10 cellular contexts compared by ENCODE assay signal in the genomic region with DNA sequence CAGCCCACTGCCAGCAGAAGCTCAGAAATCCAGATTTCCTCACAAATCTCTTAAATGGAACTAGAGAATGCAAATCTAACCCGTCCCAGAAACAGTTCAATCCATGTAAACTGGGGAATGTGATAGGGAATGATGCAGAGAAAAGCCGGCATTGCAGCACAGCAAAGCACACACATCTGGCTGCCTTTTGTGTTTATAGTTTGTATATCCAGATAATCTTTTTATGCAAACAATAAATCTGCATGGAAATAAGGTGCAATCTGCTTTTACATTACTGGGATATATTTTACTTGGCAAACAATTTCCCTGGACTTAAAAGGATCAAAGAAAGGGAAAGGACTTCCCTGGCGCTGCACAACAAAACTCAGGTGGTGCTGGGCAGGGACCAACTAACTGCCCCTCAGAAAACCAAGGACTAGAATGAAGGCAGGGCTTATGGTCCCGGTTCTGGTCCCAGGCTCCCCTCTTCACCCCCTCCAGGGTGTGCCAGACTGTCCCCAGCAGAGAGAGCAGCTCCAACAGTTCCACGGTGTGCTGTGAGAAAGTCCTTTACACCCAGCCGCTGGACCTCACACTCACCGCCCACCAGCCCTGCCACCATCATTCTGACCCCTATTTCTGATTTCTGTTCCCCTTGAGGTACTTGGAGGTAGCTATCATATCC. TPM values are rescaled to one million over a fixed set of nuclear protein-coding genes. Genes with fewer than 3 reads are reported as not detected.
DNase-seq lines count a peak whose midpoint lies in the region; ATAC-seq, FAIRE-seq and TF ChIP-seq lines count a peak whose summit lies in the region.
"Had no signal": no experiment of that assay in that cellular context is flagged by ENCODE, and none has a peak within 500 bp of the region (broad histone marks: within the 10 kb centered on the region; RNA-seq: fewer than 3 reads in every experiment).

No MANE protein-coding gene starts in this region.

- peaks cover 0 to 11% of the 10 kb centered on the region in 2 donors for H3K4me1 Mint-ChIP-seq in natural killer cell
- H3K4me1 Mint-ChIP-seq in natural killer cell treated with Interleukin-12 subunit alpha and Interleukin-12 subunit beta and Interleukin-15 and Interleukin-18, amount 100 ng/mL, for 72 hours (ENCODE audit: low read depth in 2 of 2) = peaks cover 0 to 3% of the 10 kb centered on the region in 2 donors
- peaks cover 33% of the 10 kb centered on the region for H3K4me1 Mint-ChIP-seq in neural progenitor cell

- DNase-seq in natural killer cell (no peak), esophagus squamous epithelium (lab: John Stamatoyannopoulos, UW) (no peak), neural progenitor cell (ENCODE audit: low spot score) (no peak), aorta (peak in 1 of 2 donors; percentile 37), GM12891 (ENCODE audit: insufficient read length, low spot score) (no peak), LoVo (ENCODE audit: low spot score) (no peak)
- no peak for DNase-seq in natural killer cell treated with Interleukin-12 subunit alpha and Interleukin-12 subunit beta and Interleukin-15 and Interleukin-18, amount 100 ng/mL, for 72 hours (ENCODE audit: low spot score)

- H3F3A ChIP-seq in neural progenitor cell (ENCODE audit: low read depth) = peaks cover 19% of the 10 kb centered on the region

- no peak overlapping the region for H2AFZ ChIP-seq in neural progenitor cell (replicated peaks)

- peak overlapping the region; percentile 92 to 98 (median 96) for H3K27ac ChIP-seq in esophagus squamous epithelium
- H3K27ac ChIP-seq in neural progenitor cell = no peak overlapping the region
- H3K27ac ChIP-seq in aorta (ENCODE audit: low read depth in 1 of 2, low read length in 2 of 2) = peak overlapping the region; percentile 97 to 99
- H3K27ac ChIP-seq: BLaER1 had no signal

- H3K36me3 Mint-ChIP-seq in natural killer cell (no peaks in the 10 kb centered on the region), neural progenitor cell (no peaks in the 10 kb centered on the region)
- no peaks in the 10 kb centered on the region for H3K36me3 Mint-ChIP-seq in natural killer cell treated with Interleukin-12 subunit alpha and Interleukin-12 subunit beta and Interleukin-15 and Interleukin-18, amount 100 ng/mL, for 72 hours

- TF ChIP-seq CTCF in natural killer cell (IDR thresholded peaks at IDR 0.05) (no peak), esophagus squamous epithelium (IDR thresholded peaks at IDR 0.05) (no peak), neural progenitor cell (IDR thresholded peaks at IDR 0.05) (no peak)

- H3K27me3 Mint-ChIP-seq in natural killer cell (ENCODE audit: low read depth in 2 of 2) = peaks cover 35 to 36% of the 10 kb centered on the region in 2 donors
- H3K27me3 Mint-ChIP-seq in natural killer cell treated with Interleukin-12 subunit alpha and Interleukin-12 subunit beta and Interleukin-15 and Interleukin-18, amount 100 ng/mL, for 72 hours = peaks cover 25 to 27% of the 10 kb centered on the region in 2 donors
- H3K27me3 Mint-ChIP-seq in neural progenitor cell (ENCODE audit: insufficient read depth, low read depth) = peaks cover 19% of the 10 kb centered on the region

- H3K9ac ChIP-seq in neural progenitor cell = no peak overlapping the region
- H3K9ac ChIP-seq: BLaER1 had no signal

- 56 to 62% methylated on average over 7 of the region's 7 CpGs for WGBS in esophagus squamous epithelium, 2 donors
- WGBS in aorta, 2 donors = 3 to 6% methylated on average over 7 of the region's 7 CpGs

- H3K4me3 Mint-ChIP-seq in natural killer cell (peak overlapping the region; percentile 25), neural progenitor cell (peak overlapping the region; percentile 89)
- H3K4me3 Mint-ChIP-seq in natural killer cell treated with Interleukin-12 subunit alpha and Interleukin-12 subunit beta and Interleukin-15 and Interleukin-18, amount 100 ng/mL, for 72 hours = no peak overlapping the region

- H3K9me3 Mint-ChIP-seq in natural killer cell = no peaks in the 10 kb centered on the region
- H3K9me3 Mint-ChIP-seq in natural killer cell treated with Interleukin-12 subunit alpha and Interleukin-12 subunit beta and Interleukin-15 and Interleukin-18, amount 100 ng/mL, for 72 hours = no peaks in the 10 kb centered on the region
- no peaks in the 10 kb centered on the region for H3K9me3 Mint-ChIP-seq in neural progenitor cell

- no peak overlapping the region for H3K4me2 ChIP-seq in neural progenitor cell

- ATAC-seq in natural killer cell (no peak), aorta (ENCODE audit: low FRiP score) (no peak), GM19328 (IDR thresholded peaks at IDR 0.05; ENCODE audit: unreplicated experiment) (no peak)
- no peak for ATAC-seq in natural killer cell treated with Interleukin-12 subunit alpha and Interleukin-12 subunit beta and Interleukin-15 and Interleukin-18, amount 100 ng/mL, for 72 hours

- peaks cover 0 to 12% (median 0%) of the 10 kb centered on the region in 4 donors for H3K27me3 ChIP-seq in esophagus squamous epithelium
- peaks cover 61% of the 10 kb centered on the region for H3K27me3 ChIP-seq in neural progenitor cell
- no peaks in the 10 kb centered on the region for H3K27me3 ChIP-seq in aorta (ENCODE audit: control insufficient read depth in 1 of 2, insufficient read depth in 2 of 2, low read length in 1 of 2)

- H3K27ac Mint-ChIP-seq in natural killer cell (no peak overlapping the region), neural progenitor cell (no peak overlapping the region)
- no peak overlapping the region for H3K27ac Mint-ChIP-seq in natural killer cell treated with Interleukin-12 subunit alpha and Interleukin-12 subunit beta and Interleukin-15 and Interleukin-18, amount 100 ng/mL, for 72 hours

- H3K79me2 ChIP-seq in neural progenitor cell (ENCODE audit: low read depth) = no peaks in the 10 kb centered on the region

- H3K36me3 ChIP-seq in esophagus squamous epithelium = peaks cover 0 to 6% (median 0%) of the 10 kb centered on the region in 3 donors
- no peaks in the 10 kb centered on the region for H3K36me3 ChIP-seq in neural progenitor cell
- no peaks in the 10 kb centered on the region for H3K36me3 ChIP-seq in aorta (ENCODE audit: control insufficient read depth in 1 of 2, insufficient read depth in 2 of 2, low read length in 1 of 2)
- H3K36me3 ChIP-seq: BLaER1 had no signal

- TF ChIP-seq POLR2A in esophagus squamous epithelium (IDR thresholded peaks at IDR 0.05) (no peak), GM12891 (IDR thresholded peaks at IDR 0.05; ENCODE audit: low read depth, low read length) (no peak)

- FAIRE-seq in GM12891 (lab: Jason Lieb, UNC) = no peak
- FAIRE-seq: frontal cortex had no signal

- H3K4me3 ChIP-seq in esophagus squamous epithelium (peak overlapping the region; percentile 55 to 97 (median 82)), neural progenitor cell (no peak overlapping the region), aorta (ENCODE audit: low read length in 2 of 2) (peak overlapping the region; percentile 75 to 98)
- H3K4me3 ChIP-seq: BLaER1 had no signal

- H3K9me3 ChIP-seq in esophagus squamous epithelium (no peaks in the 10 kb centered on the region), neural progenitor cell (ENCODE audit: low read depth) (no peaks in the 10 kb centered on the region), aorta (ENCODE audit: control insufficient read depth, low read length) (no peaks in the 10 kb centered on the region)
- H3K9me3 ChIP-seq: BLaER1 had no signal

- intact Hi-C loops in natural killer cell (cut with micrococcal nuclease) (no loop called here), esophagus squamous epithelium (cut with DNase I) (loop anchor here (5.0 to 10.0 kb wide), 2 partner anchors 96 to 243 kb away; partner anchors contain the start of gene FAM50B), aorta (cut with DNase I) (loop anchor here (1.0 to 5.0 kb wide), 3 partner anchors 76 to 138 kb away; no protein-coding TSS in a partner anchor)

- peaks cover 22 to 95% (median 57%) of the 10 kb centered on the region in 3 donors for H3K4me1 ChIP-seq in esophagus squamous epithelium
- peaks cover 7% of the 10 kb centered on the region for H3K4me1 ChIP-seq in neural progenitor cell
- no peaks in the 10 kb centered on the region for H3K4me1 ChIP-seq in aorta (ENCODE audit: control insufficient read depth in 1 of 2, insufficient read depth in 2 of 2, low read length in 2 of 2)

- peaks cover 3% of the 10 kb centered on the region for H4K20me1 ChIP-seq in neural progenitor cell (ENCODE audit: low read depth)

TF ChIP-seq in GM12891, 5 proteins besides CTCF, POLR2A, EP300 and RAD21:
- TF ChIP-seq PAX5 (IDR thresholded peaks at IDR 0.05; ENCODE audit: insufficient read depth, low read length, severe bottlenecking) = no peak
- no peak for TF ChIP-seq POLR2AphosphoS5 (IDR thresholded peaks at IDR 0.05; ENCODE audit: low read depth, low read length)
- no peak for TF ChIP-seq SPI1 (IDR thresholded peaks at IDR 0.05; ENCODE audit: low read depth, low read length)
- no peak for TF ChIP-seq POU2F2 (IDR thresholded peaks at IDR 0.05; ENCODE audit: low read depth, low read length)
- no peak for TF ChIP-seq TAF1 (IDR thresholded peaks at IDR 0.05; ENCODE audit: low read depth, low read length)

RNA-seq across cellular contexts. Expression of gene PXDC1, which starts 2.7 kb away (rescaled TPM):
- total RNA-seq in natural killer cell (under 1 TPM in 2 of 3 donors, not detected in 1; 0.28 TPM), esophagus squamous epithelium (10 to 100 TPM; 12.1 to 58.0 (median 24.0) TPM), neural progenitor cell (ENCODE audit: low replicate concordance) (1.5 and 2.0 TPM in 2 replicates), aorta (100 to 1,000 TPM; 110 to 222 TPM)
- 1 to 10 TPM in 1 of 2 donors, under 1 TPM in 1; 0.62 to 2.3 TPM for total RNA-seq in natural killer cell treated with Interleukin-12 subunit alpha and Interleukin-12 subunit beta and Interleukin-15 and Interleukin-18, amount 100 ng/mL, for 72 hours
- polyA plus RNA-seq in aorta = 100 to 1,000 TPM; 136 to 146 TPM
- 0.22 TPM for polyA plus RNA-seq in GM12891 (2012; ENCODE audit: low read depth, missing spikeins)
